In genomic region chr2:138312061-138312460, GRCh38 we compare ENCODE assay signal across 1 cellular context.
A peak's percentile ranks its signal among the peaks of the same experiment; 100 is the strongest.
TF ChIP-seq lines count a peak whose summit lies in the region.

No MANE protein-coding gene starts in this region.

TF ChIP-seq in K562, 482 proteins besides CTCF, POLR2A, EP300 and RAD21 (continued from another document):
- no peak for TF ChIP-seq PBX2 (CRISPR knock-in tag; IDR thresholded peaks at IDR 0.05; ENCODE audit: low read depth)
- 0 out of 2 replicates have a peak, but pooled peaks have one; percentile 14 for TF ChIP-seq PBX2 (tag; conservative IDR thresholded peaks at IDR 0.05; ENCODE audit: low read depth)
- peak; percentile 30 for TF ChIP-seq MEIS2 (IDR thresholded peaks at IDR 0.05; ENCODE audit: partially characterized antibody)
